26 cellular contexts compared by ENCODE assay signal in the genomic region with DNA sequence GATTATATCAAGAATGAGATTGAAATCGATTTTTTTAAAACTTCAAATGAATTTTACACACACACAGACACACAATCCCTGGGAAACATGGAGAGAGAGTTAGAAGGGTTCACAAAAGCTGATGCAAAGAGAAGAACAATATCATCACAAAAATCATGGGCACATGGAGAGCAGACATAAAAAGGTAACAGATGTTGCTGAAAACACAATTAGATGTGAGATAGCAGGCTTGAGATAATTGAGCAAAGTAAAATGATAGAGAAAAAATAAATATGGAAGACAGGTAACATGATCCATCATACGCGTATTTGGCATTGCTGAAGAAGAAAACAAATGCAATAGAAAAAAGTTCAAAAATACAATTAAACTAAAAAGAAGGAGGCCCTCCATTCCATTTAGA.
"Had no signal": no experiment of that assay in that cellular context is flagged by ENCODE, and none has a peak within 500 bp of the region (broad histone marks: within the 10 kb centered on the region; RNA-seq: fewer than 3 reads in every experiment).

No MANE protein-coding gene starts in this region.

- H3K27me3 ChIP-seq: dorsolateral prefrontal cortex, gastrocnemius medialis, left lung, neutrophil, pancreas, right atrium auricular region, suprapubic skin, transverse colon, upper lobe of right lung, uterus had no signal

- H3K36me3 ChIP-seq: gastrocnemius medialis, left lung, neutrophil, pancreas, right atrium auricular region, suprapubic skin, transverse colon, upper lobe of right lung, uterus had no signal

- H3K4me2 ChIP-seq: smooth muscle cell had no signal

- FAIRE-seq: pancreas had no signal

- DNase-seq: dorsolateral prefrontal cortex; effector CD8-positive, alpha-beta T cell; endodermal cell; foreskin fibroblast; gastrocnemius medialis; head of caudate nucleus; left cardiac atrium; left lung; mesenchymal stem cell; mucosa of descending colon; naive B cell; pancreas; stimulated activated CD4-positive, alpha-beta T cell treated with anti-CD3 and anti-CD28 coated beads, Interleukin-12 subunit alpha, Interleukin-12 subunit beta, amount 100 ng/mL, for 4 hours; stimulated activated CD4-positive, alpha-beta T cell treated with anti-CD3 and anti-CD28 coated beads, Interleukin-1b, Interleukin-23, amount 100 ng/mL, for 48 hours; stimulated activated CD4-positive, alpha-beta T cell treated with anti-CD3 and anti-CD28 coated beads, Interleukin-4, amount 100 ng/mL, for 1 hour; stimulated activated CD8-positive, alpha-beta memory T cell treated with anti-CD3 and anti-CD28 coated beads, Interleukin-4, amount 100 ng/mL, for 48 hours; stimulated activated naive CD4-positive, alpha-beta T cell; stimulated activated naive CD8-positive, alpha-beta T cell treated with anti-CD3 and anti-CD28 coated beads, Interleukin-15, amount 100 ng/mL, for 72 hours; transverse colon; upper lobe of right lung; uterus had no signal

- H3K9me3 ChIP-seq: gastrocnemius medialis, mucosa of descending colon, neutrophil, pancreas, suprapubic skin, transverse colon, upper lobe of right lung had no signal

- H3K4me1 ChIP-seq: gastrocnemius medialis, left lung, pancreas, right atrium auricular region, suprapubic skin, transverse colon, upper lobe of right lung, uterus had no signal

- H3K4me3 ChIP-seq: dorsolateral prefrontal cortex, gastrocnemius medialis, left lung, mucosa of descending colon, pancreas, right atrium auricular region, smooth muscle cell, suprapubic skin, transverse colon, upper lobe of right lung, uterus had no signal

- H3K27ac ChIP-seq: dorsolateral prefrontal cortex, epithelial cell of prostate, gastrocnemius medialis, left lung, neutrophil, pancreas, right atrium auricular region, suprapubic skin, transverse colon, upper lobe of right lung, uterus had no signal
